Comparison of ENCODE assay signal across 8 cellular contexts in genomic region chr11:8911040-8911823, GRCh38.
DNase-seq lines count a peak whose midpoint lies in the region; ATAC-seq and TF ChIP-seq lines count a peak whose summit lies in the region.

Gene AKIP1, plus strand, starts transcription at chr11:8911189. Its CDS starts 261 bp downstream, at chr11:8911450.

- H3K27ac ChIP-seq in cingulate gyrus (ENCODE audit: low read depth, low read length), result peak within 1 kb of the TSS; percentile 90

- peak; percentile 78 for TF ChIP-seq POLR2A in GM19193 (IDR thresholded peaks at IDR 0.05; ENCODE audit: extremely low read depth, insufficient read depth, insufficient read length)

- DNase-seq in AML-193 (lab: John Stamatoyannopoulos, UW) (peak; percentile 81 to 89), NCI-H524 treated with DMSO at 0.1 percent for 48 hours (lab: John Stamatoyannopoulos, UW) (peak; percentile 92), kidney tubule cell (ENCODE audit: low spot score) (peak; percentile 95)
- DNase-seq in activated CD4-positive, alpha-beta T cell treated with anti-CD3 and anti-CD28 coated beads for 48 hours, result peak; percentile 90
- peak; percentile 41 to 60 for DNase-seq in stimulated activated CD4-positive, alpha-beta T cell treated with anti-CD3 and anti-CD28 coated beads, Interleukin-1b, Interleukin-23, amount 100 ng/mL, for 1 hour (ENCODE audit: low read depth in 2 of 2)

- ATAC-seq in HG03457 (IDR thresholded peaks at IDR 0.05; ENCODE audit: unreplicated experiment), result peak; percentile 62

Comparison
In these comparisons a context has a peak if more than half of its experiments do, and no peak if none do; other contexts are left out.
1. Peak in every context shown above with its lines: DNase-seq, ATAC-seq and H3K27ac ChIP-seq.